Comparison of ENCODE assay signal across 10 cellular contexts in genomic region chr3:98734311-98734710, GRCh38. TPM values are rescaled to one million over a fixed set of nuclear protein-coding genes. Genes with fewer than 3 reads are reported as not detected.
A peak's percentile ranks its signal among the peaks of the same experiment; 100 is the strongest.
DNase-seq lines count a peak whose midpoint lies in the region; ATAC-seq, FAIRE-seq and TF ChIP-seq lines count a peak whose summit lies in the region.
"Had no signal": no experiment of that assay in that cellular context is flagged by ENCODE, and none has a peak within 500 bp of the region (broad histone marks: within the 10 kb centered on the region; RNA-seq: fewer than 3 reads in every experiment).

No MANE protein-coding gene starts in this region.

- H3K27ac Mint-ChIP-seq in Caco-2 (ENCODE audit: unreplicated experiment): peak overlapping the region; percentile 79
- H3K27ac Mint-ChIP-seq in endothelial cell (ENCODE audit: unreplicated experiment): no peak overlapping the region
- H3K27ac Mint-ChIP-seq: IgD-negative memory B cell had no signal

- peaks cover 32% of the 10 kb centered on the region for H3K4me1 Mint-ChIP-seq in Caco-2 (ENCODE audit: low read depth, unreplicated experiment)
- H3K4me1 Mint-ChIP-seq in endothelial cell (ENCODE audit: unreplicated experiment): peaks cover 33% of the 10 kb centered on the region

- no peak for FAIRE-seq in pancreas (lab: Jason Lieb, UNC)

- H3K27me3 ChIP-seq in Caco-2 (replicated peaks; ENCODE audit: control insufficient read depth, insufficient read depth, low read length): no peaks in the 10 kb centered on the region
- H3K27me3 ChIP-seq in pancreas: no peaks in the 10 kb centered on the region

- H3K4me1 ChIP-seq in Caco-2 (peaks cover 33% of the 10 kb centered on the region), pancreas (no peaks in the 10 kb centered on the region)

- H3K9me3 Mint-ChIP-seq in Caco-2 (ENCODE audit: unreplicated experiment) (peaks cover 10% of the 10 kb centered on the region), endothelial cell (ENCODE audit: unreplicated experiment) (no peaks in the 10 kb centered on the region)

- H3K36me3 ChIP-seq in Caco-2 (ENCODE audit: control insufficient read depth, insufficient read depth, low read length): no peaks in the 10 kb centered on the region; the same call in none of the 2 replicates
- H3K36me3 ChIP-seq in pancreas: no peaks in the 10 kb centered on the region

- no peak for ATAC-seq in pancreas
- ATAC-seq in HG03457 (IDR thresholded peaks at IDR 0.05; ENCODE audit: unreplicated experiment): no peak

- no peak for DNase-seq in Caco-2
- peak; percentile 41 for DNase-seq in NCI-H1694 (lab: John Stamatoyannopoulos, UW)
- no peak for DNase-seq in endothelial cell (ENCODE audit: low spot score)
- no peak for DNase-seq in pancreas
- DNase-seq in T-helper 9 cell: no peak
- DNase-seq in ecto neural progenitor cell (ENCODE audit: low spot score): no peak
- DNase-seq in H4 (ENCODE audit: low spot score): no peak
- DNase-seq: activated effector memory CD4-positive, alpha-beta T cell treated with anti-CD3 and anti-CD28 coated beads, Interleukin-2, amount 50 U/mL, for 16 hours had no signal

- H3K4me3 ChIP-seq in Caco-2 (ENCODE audit: low read depth, low read length) (peak overlapping the region; percentile 89), pancreas (peak overlapping the region in 3 of 4 donors; percentile 54 to 70 (median 68))

- no TSS peak for BruUV-seq in Caco-2 (replicated peaks; lab: Mats Ljungman, UMichigan)

- WGBS in pancreas, 2 donors: 58 to 71% methylated on average over 4 of the region's 4 CpGs

- H3K4me3 Mint-ChIP-seq in Caco-2 (ENCODE audit: unreplicated experiment) (peak overlapping the region; percentile 85), endothelial cell (ENCODE audit: unreplicated experiment) (peak overlapping the region; percentile 97)

- intact Hi-C loops in Caco-2 (cut with micrococcal nuclease; ENCODE audit: unreplicated experiment) (loop anchor here (1.0 kb wide), 1 partner anchor 15 kb away; no protein-coding TSS in a partner anchor), pancreas (cut with DNase I) (loop anchor here in 1 of 3 donors (10.0 kb wide), 1 partner anchor 50 kb away; no protein-coding TSS in a partner anchor)

- H3K27me3 Mint-ChIP-seq in Caco-2 (ENCODE audit: insufficient read depth, unreplicated experiment) (no peaks in the 10 kb centered on the region), endothelial cell (ENCODE audit: unreplicated experiment) (peaks cover 9% of the 10 kb centered on the region)

- H3K36me3 Mint-ChIP-seq in Caco-2 (ENCODE audit: insufficient read depth, unreplicated experiment): peaks cover 34% of the 10 kb centered on the region
- no peaks in the 10 kb centered on the region for H3K36me3 Mint-ChIP-seq in endothelial cell (ENCODE audit: low read depth, unreplicated experiment)
- H3K36me3 Mint-ChIP-seq: IgD-negative memory B cell had no signal

- CTCF ChIA-PET in Caco-2 (lab: Charles Lee): interaction anchor here (1.5 kb wide), 1 partner anchor 43 kb away, joined by 4 read pairs; no protein-coding TSS in a partner anchor

- TF ChIP-seq CTCF in Caco-2 (IDR thresholded peaks at IDR 0.05; ENCODE audit: insufficient read depth in 1 of 2, low read depth in 1 of 2, low read length in 1 of 2, severe bottlenecking in 1 of 2, unreplicated experiment in 1 of 2): no peak
- no peak for TF ChIP-seq CTCF in endothelial cell (IDR thresholded peaks at IDR 0.05; ENCODE audit: unreplicated experiment)
- TF ChIP-seq CTCF in pancreas (IDR thresholded peaks at IDR 0.05): no peak

- no peaks in the 10 kb centered on the region for H3K9me3 ChIP-seq in Caco-2
- no peaks in the 10 kb centered on the region for H3K9me3 ChIP-seq in pancreas

- POLR2A ChIA-PET in Caco-2 (lab: Charles Lee): no interaction called here

- H3K27ac ChIP-seq in pancreas: peak overlapping the region in 1 of 4 donors; percentile 69

RNA-seq across cellular contexts. Expression of gene ST3GAL6, which starts 28.8 kb away (rescaled TPM):
- total RNA-seq in Caco-2 (2022) (59.7 and 67.2 TPM in 2 replicates), endothelial cell (ENCODE audit: unreplicated experiment) (6.5 TPM), pancreas (1 to 10 TPM; 3.6 to 9.5 (median 6.7) TPM)
- 10 to 100 TPM in 1 of 2 donors, 1 to 10 TPM in 1; 5.7 to 16.1 TPM for polyA plus RNA-seq in pancreas
- total RNA-seq in H4 (2014; rRNA removed; shearing (Covaris generic)): 4.6 and 11.9 TPM in 2 replicates
- polyA plus RNA-seq: IgD-negative memory B cell had no signal
